Comparison of ENCODE assay signal across 1 cellular context in genomic region chr2:96916156-96917007, GRCh38.
TF ChIP-seq lines count a peak whose summit lies in the region.

No MANE protein-coding gene starts in this region.

TF ChIP-seq in WTC11, 78 proteins besides CTCF, POLR2A, EP300 and RAD21 (continued from another document):
- TF ChIP-seq ZNF425 (CRISPR knock-in tag; conservative IDR thresholded peaks at IDR 0.05): no peak
- TF ChIP-seq SP1 (CRISPR knock-in tag; conservative IDR thresholded peaks at IDR 0.05): no peak
- TF ChIP-seq E2F5 (CRISPR knock-in tag; IDR thresholded peaks at IDR 0.05): no peak
- TF ChIP-seq CBFB (CRISPR knock-in tag; IDR thresholded peaks at IDR 0.05; ENCODE audit: low read depth): no peak
- no peak for TF ChIP-seq SOX15 (CRISPR knock-in tag; IDR thresholded peaks at IDR 0.05)
- TF ChIP-seq TCF7 (CRISPR knock-in tag; IDR thresholded peaks at IDR 0.05; ENCODE audit: low read depth): no peak
- TF ChIP-seq AR (CRISPR knock-in tag; IDR thresholded peaks at IDR 0.05): no peak
- no peak for TF ChIP-seq TEAD1 (CRISPR knock-in tag; IDR thresholded peaks at IDR 0.05)
- no peak for TF ChIP-seq GTF2I (CRISPR knock-in tag; conservative IDR thresholded peaks at IDR 0.05)
